ENCODE assay signal across 8 cellular contexts in genomic region chrX:24169211-24169610, GRCh38. TPM values are rescaled to one million over a fixed set of nuclear protein-coding genes. Genes with fewer than 3 reads are reported as not detected.
DNase-seq lines count a peak whose midpoint lies in the region; ATAC-seq, FAIRE-seq and TF ChIP-seq lines count a peak whose summit lies in the region.

No MANE protein-coding gene starts in this region.

- TF ChIP-seq CTCF in GM23338 (conservative IDR thresholded peaks at IDR 0.05; ENCODE audit: low read depth in 2 of 2) (no peak), D721Med (IDR thresholded peaks at IDR 0.05; ENCODE audit: insufficient read depth, missing control alignments) (no peak)

- H3K9me3 Mint-ChIP-seq in GM23338 = no peaks in the 10 kb centered on the region
- H3K9me3 Mint-ChIP-seq in naive thymus-derived CD4-positive, alpha-beta T cell = peaks cover 0 to 2% (median 0%) of the 10 kb centered on the region in 11 donors

- H3K36me3 Mint-ChIP-seq in GM23338 (ENCODE audit: low read depth) = peaks cover 14% of the 10 kb centered on the region
- H3K36me3 Mint-ChIP-seq in naive thymus-derived CD4-positive, alpha-beta T cell = peaks cover 0 to 40% (median 16%) of the 10 kb centered on the region in 5 donors

- CTCF ChIA-PET in naive thymus-derived CD4-positive, alpha-beta T cell (lab: Charles Lee) = no interaction called here

- H2AFZ ChIP-seq in GM23338 (no peak overlapping the region), Karpas-422 (ENCODE audit: low read length) (no peak overlapping the region)

- peaks cover 3% of the 10 kb centered on the region; the same call in 1 of the 2 replicates for H4K20me1 ChIP-seq in GM23338 (replicated peaks; ENCODE audit: insufficient read depth)
- H4K20me1 ChIP-seq in Karpas-422 (ENCODE audit: insufficient read depth, low read depth, low read length) = peaks cover 6% of the 10 kb centered on the region

- DNase-seq in GM23338 (ENCODE audit: low spot score) = no peak
- DNase-seq in Karpas-422 = peak; percentile 82
- no peak for DNase-seq in naive thymus-derived CD4-positive, alpha-beta T cell
- DNase-seq in SK-N-DZ (ENCODE audit: low spot score) = no peak
- DNase-seq in D721Med (ENCODE audit: insufficient read length, low spot score) = no peak
- no peak for DNase-seq in GF-D8 (lab: John Stamatoyannopoulos, UW)
- DNase-seq in NCI-H1092 (lab: John Stamatoyannopoulos, UW) = no peak

- H3K27me3 Mint-ChIP-seq in GM23338 (ENCODE audit: insufficient read depth, low read depth, poor library complexity) = peaks cover 2% of the 10 kb centered on the region
- no peaks in the 10 kb centered on the region for H3K27me3 Mint-ChIP-seq in naive thymus-derived CD4-positive, alpha-beta T cell

- ATAC-seq in GM18870 (IDR thresholded peaks at IDR 0.05; ENCODE audit: unreplicated experiment) (peak; percentile 74), GM23338 (peak; percentile 44)
- ATAC-seq in naive thymus-derived CD4-positive, alpha-beta T cell = peak; percentile 61

- H3K4me2 ChIP-seq in GM23338 (peak overlapping the region; percentile 68), Karpas-422 (ENCODE audit: low read depth, low read length, poor library complexity, severe bottlenecking) (peak overlapping the region; percentile 72)

- H3K36me3 ChIP-seq in GM23338 (ENCODE audit: insufficient read depth) (0 out of 2 replicates have a peak, but pooled peaks cover 5% of the 10 kb centered on the region), Karpas-422 (ENCODE audit: insufficient read depth, low read length) (peaks cover 19% of the 10 kb centered on the region)
- peaks cover 0 to 14% (median 0%) of the 10 kb centered on the region in 3 experiments for H3K36me3 ChIP-seq in naive thymus-derived CD4-positive, alpha-beta T cell (ENCODE audit: control insufficient read depth in 2 of 3, insufficient read depth in 3 of 3, low read length in 3 of 3)

- H3K9me2 ChIP-seq in GM23338 (ENCODE audit: insufficient read depth) (no peaks in the 10 kb centered on the region), Karpas-422 (replicated peaks; ENCODE audit: insufficient read depth, low read length) (no peaks in the 10 kb centered on the region)

- H3K79me2 ChIP-seq in GM23338 (replicated peaks; ENCODE audit: insufficient read depth) (peaks cover 81% of the 10 kb centered on the region), Karpas-422 (ENCODE audit: low read length) (peaks cover 96% of the 10 kb centered on the region)

- H3K4me1 ChIP-seq in GM23338 (ENCODE audit: insufficient read depth) (peaks cover 32% of the 10 kb centered on the region), Karpas-422 (ENCODE audit: low read length) (peaks cover 57% of the 10 kb centered on the region)
- peaks cover 0 to 11% of the 10 kb centered on the region in 2 donors for H3K4me1 ChIP-seq in naive thymus-derived CD4-positive, alpha-beta T cell (ENCODE audit: control insufficient read depth in 2 of 2, insufficient read depth in 2 of 2, low read length in 2 of 2)

- H3K4me3 Mint-ChIP-seq in GM23338 = peak overlapping the region; percentile 25
- H3K4me3 Mint-ChIP-seq in naive thymus-derived CD4-positive, alpha-beta T cell = peak overlapping the region; percentile 12 to 69 (median 41)

- H3K27ac ChIP-seq in GM23338 (ENCODE audit: low read depth) (peak overlapping the region; percentile 85), Karpas-422 (ENCODE audit: low read length) (peak overlapping the region; percentile 88)
- H3K27ac ChIP-seq in naive thymus-derived CD4-positive, alpha-beta T cell (ENCODE audit: low read depth, low read length) = peak overlapping the region; percentile 40

- H3K9me3 ChIP-seq in Karpas-422 (ENCODE audit: low read length) = no peaks in the 10 kb centered on the region
- no peaks in the 10 kb centered on the region for H3K9me3 ChIP-seq in naive thymus-derived CD4-positive, alpha-beta T cell (ENCODE audit: control insufficient read depth in 2 of 3, low read length in 3 of 3)

- H3K27me3 ChIP-seq in GM23338 (ENCODE audit: insufficient read depth) (no peaks in the 10 kb centered on the region), Karpas-422 (ENCODE audit: low read length) (no peaks in the 10 kb centered on the region)
- no peaks in the 10 kb centered on the region for H3K27me3 ChIP-seq in naive thymus-derived CD4-positive, alpha-beta T cell (ENCODE audit: control insufficient read depth in 2 of 2, insufficient read depth in 2 of 2, low read length in 2 of 2)

- peaks cover 45% of the 10 kb centered on the region for H3K4me1 Mint-ChIP-seq in GM23338
- peaks cover 35 to 84% (median 56%) of the 10 kb centered on the region in 7 donors for H3K4me1 Mint-ChIP-seq in naive thymus-derived CD4-positive, alpha-beta T cell

- POLR2A ChIA-PET in naive thymus-derived CD4-positive, alpha-beta T cell (lab: Charles Lee) = interaction anchor here (0.8 kb wide), 1 partner anchor 9 kb away, joined by 3 read pairs; no protein-coding TSS in a partner anchor

- H3K9ac ChIP-seq in Karpas-422 (ENCODE audit: low read length) = peak overlapping the region; percentile 34

- peak overlapping the region; percentile 76 for H3K27ac Mint-ChIP-seq in GM23338
- peak overlapping the region; percentile 24 to 88 (median 60) for H3K27ac Mint-ChIP-seq in naive thymus-derived CD4-positive, alpha-beta T cell

- no peaks in the 10 kb centered on the region for H3F3A ChIP-seq in GM23338 (replicated peaks; ENCODE audit: low read depth)

- no peak for FAIRE-seq in D721Med (lab: Jason Lieb, UNC)

- intact Hi-C loops in naive thymus-derived CD4-positive, alpha-beta T cell (cut with micrococcal nuclease) = loop anchor here in 1 of 2 donors (2.0 kb wide), 1 partner anchor 18 kb away; no protein-coding TSS in a partner anchor

- H3K4me3 ChIP-seq in GM23338 (peak overlapping the region; percentile 30; the same call in 1 of the 2 replicates), Karpas-422 (ENCODE audit: low read length) (peak overlapping the region; percentile 33)
- no peak overlapping the region for H3K4me3 ChIP-seq in naive thymus-derived CD4-positive, alpha-beta T cell (ENCODE audit: low read length)

TF ChIP-seq in GM23338, 12 proteins besides CTCF, POLR2A, EP300 and RAD21:
- TF ChIP-seq NANOG (IDR thresholded peaks at IDR 0.05; ENCODE audit: borderline replicate concordance) = no peak

RNA-seq across cellular contexts. Expression of gene ZFX, which starts 19.7 kb away (rescaled TPM):
- total RNA-seq in GM23338 (2014; rRNA removed; shearing (Covaris generic)) = 15.4 and 15.9 TPM in 2 replicates
- 8.3 and 11.0 TPM in 2 replicates for polyA plus RNA-seq in GM23338 (2016; fragmentation: Nextera tagmentation; extraction: Ambion mirVana)
- total RNA-seq in Karpas-422 (2014; rRNA removed; shearing (Covaris generic); ENCODE audit: low replicate concordance) = 26.4 and 44.2 TPM in 2 replicates
- total RNA-seq in naive thymus-derived CD4-positive, alpha-beta T cell = 10 to 100 TPM; 52.7 to 68.2 (median 63.3) TPM
- 10 to 100 TPM; 38.1 to 40.0 TPM for polyA plus RNA-seq in naive thymus-derived CD4-positive, alpha-beta T cell
- polyA plus RNA-seq in SK-N-DZ (2014; cell fraction: cytosol; rRNA removed) = 14.3 and 19.9 TPM in 2 replicates
- 6.9 and 10.0 TPM in 2 replicates for polyA plus RNA-seq in SK-N-DZ (2014; cell fraction: nucleus; rRNA removed)
